In genomic region chr2:176732780-176733179, GRCh38 we compare ENCODE assay signal across 22 cellular contexts.
DNase-seq lines count a peak whose midpoint lies in the region; ATAC-seq, FAIRE-seq and TF ChIP-seq lines count a peak whose summit lies in the region.
"Had no signal": no experiment of that assay in that cellular context is flagged by ENCODE, and none has a peak within 500 bp of the region (broad histone marks: within the 10 kb centered on the region; RNA-seq: fewer than 3 reads in every experiment).

No MANE protein-coding gene starts in this region.

- H3K27ac ChIP-seq in Karpas-422 (ENCODE audit: low read length) (no peak overlapping the region), GM12878 (ENCODE audit: control insufficient read depth, insufficient read depth) (no peak overlapping the region)
- H3K27ac ChIP-seq: 22Rv1; A549; BLaER1 treated with 17β-estradiol and CSF1 and Interleukin-3, amounts not matched to agents 10 nM and 100 nM; C4-2B had no signal

- H4K20me1 ChIP-seq in Karpas-422 (ENCODE audit: insufficient read depth, low read depth, low read length) (no peaks in the 10 kb centered on the region), GM12878 (ENCODE audit: control insufficient read depth, insufficient read depth) (no peaks in the 10 kb centered on the region)
- H4K20me1 ChIP-seq: BLaER1 treated with 17β-estradiol and CSF1 and Interleukin-3, amounts not matched to agents 10 nM and 100 nM had no signal

- DNase-seq in GM12891 (ENCODE audit: insufficient read length, low spot score), result no peak
- no peak for DNase-seq in Karpas-422
- DNase-seq in GM12878 (ENCODE audit: low read depth, low spot score), result no peak
- no peak for DNase-seq in superior temporal gyrus (ENCODE audit: extremely low spot score)
- DNase-seq in cardiac septum (ENCODE audit: low spot score), result no peak
- DNase-seq in NCI-H69 (lab: John Stamatoyannopoulos, UW), result no peak
- DNase-seq: AML-193; Caco-2; Calu3; CD4-positive, alpha-beta T cell; CD8-positive, alpha-beta T cell; DMS79 treated with DMSO at 0.1 percent for 48 hours; GF-D8 had no signal

- no peak for TF ChIP-seq RAD21 in GM12878 (IDR thresholded peaks at IDR 0.05; ENCODE audit: insufficient read depth, low read depth, low read length)

- no peak for TF ChIP-seq POLR2A in GM12891 (IDR thresholded peaks at IDR 0.05; ENCODE audit: low read depth, low read length)
- TF ChIP-seq POLR2A in GM12878 (IDR thresholded peaks at IDR 0.05; ENCODE audit: low read depth, low read length), result no peak

- H3K27ac Mint-ChIP-seq in stimulated activated memory B cell treated with anti-CD40 and anti-IgM and Interleukin-4, amounts not matched to agents 10 μg/mL and 1 μg/mL and 100 μg/mL, for 72 hours, result no peak overlapping the region
- H3K27ac Mint-ChIP-seq: B cell; CD4-positive, alpha-beta T cell; CD8-positive, alpha-beta T cell had no signal

- H3K27me3 ChIP-seq in Karpas-422 (ENCODE audit: low read length) (no peaks in the 10 kb centered on the region), GM12878 (replicated peaks in 1 of 2; ENCODE audit: control insufficient read depth in 2 of 2, insufficient read depth in 2 of 2, low read length in 1 of 2) (no peaks in the 10 kb centered on the region)
- H3K27me3 ChIP-seq: BLaER1 treated with 17β-estradiol and CSF1 and Interleukin-3, amounts not matched to agents 10 nM and 100 nM had no signal

- H3K4me1 Mint-ChIP-seq in stimulated activated memory B cell treated with anti-CD40 and anti-IgM and Interleukin-4, amounts not matched to agents 10 μg/mL and 1 μg/mL and 100 μg/mL, for 72 hours, result no peaks in the 10 kb centered on the region
- H3K4me1 Mint-ChIP-seq: B cell had no signal

- POLR2A ChIA-PET in GM12878 (lab: Charles Lee), result no interaction called here

- H3K9me3 Mint-ChIP-seq in stimulated activated memory B cell treated with anti-CD40 and anti-IgM and Interleukin-4, amounts not matched to agents 10 μg/mL and 1 μg/mL and 100 μg/mL, for 72 hours, result no peaks in the 10 kb centered on the region
- H3K9me3 Mint-ChIP-seq: CD4-positive, alpha-beta T cell; CD8-positive, alpha-beta T cell had no signal

- WGBS in GM12878 (ENCODE audit: insufficient coverage, insufficient replicate concordance, low lambda C conversion rate, missing lambda C conversion rate), result 6% methylated on average over 1 of the region's 1 CpG

- RAD21 ChIA-PET in GM12878 (lab: Charles Lee; ENCODE audit: unreplicated experiment), result no interaction called here

- peaks cover 13% of the 10 kb centered on the region for H3K4me1 ChIP-seq in Karpas-422 (ENCODE audit: low read length)
- peaks cover 2% of the 10 kb centered on the region; the same call in 1 of the 2 replicates for H3K4me1 ChIP-seq in GM12878 (ENCODE audit: control insufficient read depth, insufficient read depth, low read length)
- H3K4me1 ChIP-seq: A549; BLaER1 treated with 17β-estradiol and CSF1 and Interleukin-3, amounts not matched to agents 10 nM and 100 nM; Caco-2 had no signal

- ATAC-seq in GM12878, result peak; percentile 17; the same call in 2 of the 3 replicates
- peak; percentile 5 for ATAC-seq in stimulated activated memory B cell treated with anti-CD40 and anti-IgM and Interleukin-4, amounts not matched to agents 10 μg/mL and 1 μg/mL and 100 μg/mL, for 72 hours
- ATAC-seq: A549; CD8-positive, alpha-beta T cell had no signal

- intact Hi-C loops in GM12878 (cut with micrococcal nuclease; ENCODE audit: unreplicated experiment), result no loop called here
- intact Hi-C loops in cardiac septum (cut with DNase I), result no loop called here

- FAIRE-seq in GM12891 (lab: Jason Lieb, UNC) (no peak), GM12878 (lab: Jason Lieb, UNC) (no peak)
- FAIRE-seq: A549, D721Med, G401.6, GM19239 had no signal

- H2AFZ ChIP-seq in Karpas-422 (ENCODE audit: low read length), result peak overlapping the region; percentile 64
- no peak overlapping the region for H2AFZ ChIP-seq in GM12878 (ENCODE audit: control insufficient read depth, low read depth, low read length)

- no peak overlapping the region for H3K4me3 Mint-ChIP-seq in stimulated activated memory B cell treated with anti-CD40 and anti-IgM and Interleukin-4, amounts not matched to agents 10 μg/mL and 1 μg/mL and 100 μg/mL, for 72 hours
- H3K4me3 Mint-ChIP-seq: B cell; CD4-positive, alpha-beta T cell; CD8-positive, alpha-beta T cell had no signal

- no peaks in the 10 kb centered on the region for H3K36me3 Mint-ChIP-seq in stimulated activated memory B cell treated with anti-CD40 and anti-IgM and Interleukin-4, amounts not matched to agents 10 μg/mL and 1 μg/mL and 100 μg/mL, for 72 hours
- H3K36me3 Mint-ChIP-seq: CD8-positive, alpha-beta T cell had no signal

- CTCF ChIA-PET in GM12878 (lab: Yijun Ruan, JAX), result no interaction called here

- H3K4me2 ChIP-seq in Karpas-422 (ENCODE audit: low read depth, low read length, poor library complexity, severe bottlenecking) (no peak overlapping the region), GM12878 (ENCODE audit: control insufficient read depth, insufficient read depth) (no peak overlapping the region)
- H3K4me2 ChIP-seq: A549; BLaER1 treated with 17β-estradiol and CSF1 and Interleukin-3, amounts not matched to agents 10 nM and 100 nM had no signal

- no peak for TF ChIP-seq EP300 in GM12878 (IDR thresholded peaks at IDR 0.05; ENCODE audit: borderline replicate concordance in 1 of 2, control insufficient read depth in 1 of 2, low read depth in 2 of 2, low read length in 2 of 2)

- H3K4me3 ChIP-seq in Karpas-422 (ENCODE audit: low read length), result no peak overlapping the region
- H3K4me3 ChIP-seq in GM12878, result no peak overlapping the region
- H3K4me3 ChIP-seq: A549; BLaER1 treated with 17β-estradiol and CSF1 and Interleukin-3, amounts not matched to agents 10 nM and 100 nM had no signal

- no peak overlapping the region for H3K9ac ChIP-seq in Karpas-422 (ENCODE audit: low read length)
- H3K9ac ChIP-seq in GM12878 (ENCODE audit: control insufficient read depth, insufficient read depth, low read length), result no peak overlapping the region
- H3K9ac ChIP-seq: BLaER1 treated with 17β-estradiol and CSF1 and Interleukin-3, amounts not matched to agents 10 nM and 100 nM had no signal

- no peaks in the 10 kb centered on the region for H3K79me2 ChIP-seq in Karpas-422 (ENCODE audit: low read length)
- no peaks in the 10 kb centered on the region for H3K79me2 ChIP-seq in GM12878 (ENCODE audit: control insufficient read depth, insufficient read depth, low read length)

- in situ Hi-C loops in GM12878 (cut with MboI), result no loop called here

- no peak for TF ChIP-seq CTCF in GM12878 (IDR thresholded peaks at IDR 0.05 in 2 of 3, conservative IDR thresholded peaks at IDR 0.05 in 1 of 3; ENCODE audit: control insufficient read depth in 2 of 3, extremely low read depth in 1 of 3, insufficient read depth in 1 of 3, low read depth in 3 of 3, low read length in 3 of 3)

- BruUV-seq in GM12878 (replicated peaks; lab: Mats Ljungman, UMichigan), result no TSS peak

- SMC1A ChIA-PET in GM12878 (lab: Charles Lee; ENCODE audit: uncharacterized antibody, unreplicated experiment), result no interaction called here

- no peaks in the 10 kb centered on the region for H3K9me3 ChIP-seq in Karpas-422 (ENCODE audit: low read length)
- H3K9me3 ChIP-seq in GM12878 (replicated peaks; ENCODE audit: control insufficient read depth, insufficient read depth, low read length), result no peaks in the 10 kb centered on the region
- H3K9me3 ChIP-seq: A549; BLaER1 treated with 17β-estradiol and CSF1 and Interleukin-3, amounts not matched to agents 10 nM and 100 nM; Caco-2 had no signal

- no peaks in the 10 kb centered on the region for H3K36me3 ChIP-seq in Karpas-422 (ENCODE audit: insufficient read depth, low read length)
- no peaks in the 10 kb centered on the region for H3K36me3 ChIP-seq in GM12878 (ENCODE audit: control insufficient read depth in 2 of 2, insufficient read depth in 2 of 2, low read length in 1 of 2)
- H3K36me3 ChIP-seq: BLaER1 treated with 17β-estradiol and CSF1 and Interleukin-3, amounts not matched to agents 10 nM and 100 nM had no signal

- no peaks in the 10 kb centered on the region for H3K27me3 Mint-ChIP-seq in stimulated activated memory B cell treated with anti-CD40 and anti-IgM and Interleukin-4, amounts not matched to agents 10 μg/mL and 1 μg/mL and 100 μg/mL, for 72 hours

- H3K9me2 ChIP-seq in Karpas-422 (replicated peaks; ENCODE audit: insufficient read depth, low read length), result no peaks in the 10 kb centered on the region

TF ChIP-seq in GM12891, 5 proteins besides CTCF, POLR2A, EP300 and RAD21:
- TF ChIP-seq PAX5 (IDR thresholded peaks at IDR 0.05; ENCODE audit: insufficient read depth, low read length, severe bottlenecking), result no peak
- TF ChIP-seq POLR2AphosphoS5 (IDR thresholded peaks at IDR 0.05; ENCODE audit: low read depth, low read length), result no peak
- no peak for TF ChIP-seq POU2F2 (IDR thresholded peaks at IDR 0.05; ENCODE audit: low read depth, low read length)
- peak; percentile 58 for TF ChIP-seq SPI1 (IDR thresholded peaks at IDR 0.05; ENCODE audit: low read depth, low read length)

TF ChIP-seq in GM12878, 131 proteins besides CTCF, POLR2A, EP300 and RAD21 (continues in another document):
- no peak for TF ChIP-seq HDGF (IDR thresholded peaks at IDR 0.05)
- TF ChIP-seq HCFC1 (IDR thresholded peaks at IDR 0.05; ENCODE audit: low read length), result no peak
- no peak for TF ChIP-seq E2F4 (IDR thresholded peaks at IDR 0.05; ENCODE audit: low read depth, low read length)
- TF ChIP-seq, protein P1, sequence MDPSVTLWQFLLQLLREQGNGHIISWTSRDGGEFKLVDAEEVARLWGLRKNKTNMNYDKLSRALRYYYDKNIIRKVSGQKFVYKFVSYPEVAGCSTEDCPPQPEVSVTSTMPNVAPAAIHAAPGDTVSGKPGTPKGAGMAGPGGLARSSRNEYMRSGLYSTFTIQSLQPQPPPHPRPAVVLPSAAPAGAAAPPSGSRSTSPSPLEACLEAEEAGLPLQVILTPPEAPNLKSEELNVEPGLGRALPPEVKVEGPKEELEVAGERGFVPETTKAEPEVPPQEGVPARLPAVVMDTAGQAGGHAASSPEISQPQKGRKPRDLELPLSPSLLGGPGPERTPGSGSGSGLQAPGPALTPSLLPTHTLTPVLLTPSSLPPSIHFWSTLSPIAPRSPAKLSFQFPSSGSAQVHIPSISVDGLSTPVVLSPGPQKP (IDR thresholded peaks at IDR 0.05; ENCODE audit: low read depth, low read length), result no peak
- peak; percentile 65; the same call in 1 of the 2 replicates for TF ChIP-seq SPI1 (IDR thresholded peaks at IDR 0.05; ENCODE audit: borderline replicate concordance, insufficient read depth, low read depth, low read length)
- no peak for TF ChIP-seq CHD4 (IDR thresholded peaks at IDR 0.05)
- no peak for TF ChIP-seq POU2F2 (IDR thresholded peaks at IDR 0.05; ENCODE audit: borderline replicate concordance, low read depth, low read length)
- TF ChIP-seq MXI1 (IDR thresholded peaks at IDR 0.05; ENCODE audit: low read depth, low read length), result no peak
